In the genomic region with DNA sequence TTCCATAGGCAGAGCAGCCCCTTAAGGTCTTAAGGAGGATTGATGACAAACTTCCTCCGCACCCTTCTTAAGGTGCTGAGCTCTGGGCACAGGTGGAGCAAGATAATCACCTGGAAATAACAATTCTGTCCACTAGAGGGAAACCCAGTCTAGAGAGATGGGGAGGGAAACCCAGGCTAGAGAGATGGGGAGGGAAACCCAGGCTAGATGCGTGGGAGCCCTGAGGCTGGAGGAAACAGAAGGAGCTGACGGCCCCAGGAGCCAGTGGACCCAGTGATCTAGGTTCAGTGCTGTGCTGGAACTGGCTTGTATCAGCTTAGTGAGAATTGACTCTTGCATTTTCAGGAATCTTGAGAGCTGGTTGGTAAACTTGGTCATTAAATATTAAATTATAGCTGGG, we compare ENCODE assay signal across 8 cellular contexts. TPM values are rescaled to one million over a fixed set of nuclear protein-coding genes. Genes with fewer than 3 reads are reported as not detected.
DNase-seq lines count a peak whose midpoint lies in the region; ATAC-seq and TF ChIP-seq lines count a peak whose summit lies in the region.

No MANE protein-coding gene starts in this region.

- DNase-seq in AG09309 (ENCODE audit: low read depth) (no peak), NCI-H1105 treated with DMSO at 0.1 percent for 48 hours (lab: John Stamatoyannopoulos, UW) (peak; percentile 79), SK-N-DZ (ENCODE audit: low spot score) (peak; percentile 61), amniotic stem cell (lab: John Stamatoyannopoulos, UW) (peak; percentile 59), iPS DF 4.7 (ENCODE audit: extremely low read depth, low spot score) (peak; percentile 85)
- DNase-seq in stimulated activated CD4-positive, alpha-beta T cell treated with anti-CD3 and anti-CD28 coated beads, Interleukin-12 subunit alpha, Interleukin-12 subunit beta, amount 100 ng/mL, for 48 hours (ENCODE audit: low read depth in 2 of 3, low spot score in 1 of 3): peak; percentile 25 to 37 (median 32)

- H3K4me3 ChIP-seq in AG09309 (ENCODE audit: control insufficient read depth, low read depth, low read length): no peak overlapping the region

- ATAC-seq in GM18868 (IDR thresholded peaks at IDR 0.05; ENCODE audit: unreplicated experiment) (peak; percentile 60), GM18909 (IDR thresholded peaks at IDR 0.05; ENCODE audit: poor library complexity, unreplicated experiment) (no peak)

- TF ChIP-seq CTCF in AG09309 (IDR thresholded peaks at IDR 0.05; ENCODE audit: control insufficient read depth, insufficient read depth, low read depth, low read length, missing control alignments): peak; percentile 63

RNA-seq across cellular contexts. Expression of gene MYCL, which starts 17.8 kb away (rescaled TPM):
- polyA plus RNA-seq in SK-N-DZ (2014; cell fraction: cytosol; rRNA removed): 4.7 and 6.8 TPM in 2 replicates
- 3.6 and 6.5 TPM in 2 replicates for polyA plus RNA-seq in SK-N-DZ (2014; cell fraction: nucleus; rRNA removed)

RNA-seq across cellular contexts. Expression of gene MFSD2A, which starts 35.4 kb away (rescaled TPM):
- 6.4 and 9.9 TPM in 2 replicates for polyA plus RNA-seq in SK-N-DZ (2014; cell fraction: cytosol; rRNA removed)
- 13.5 and 19.3 TPM in 2 replicates for polyA plus RNA-seq in SK-N-DZ (2014; cell fraction: nucleus; rRNA removed)

RNA-seq across cellular contexts. Expression of gene TRIT1, which starts 36.2 kb away (rescaled TPM):
- polyA plus RNA-seq in SK-N-DZ (2014; cell fraction: cytosol; rRNA removed): 29.1 and 30.9 TPM in 2 replicates
- polyA plus RNA-seq in SK-N-DZ (2014; cell fraction: nucleus; rRNA removed): 49.7 and 54.8 TPM in 2 replicates
